In the genomic region with DNA sequence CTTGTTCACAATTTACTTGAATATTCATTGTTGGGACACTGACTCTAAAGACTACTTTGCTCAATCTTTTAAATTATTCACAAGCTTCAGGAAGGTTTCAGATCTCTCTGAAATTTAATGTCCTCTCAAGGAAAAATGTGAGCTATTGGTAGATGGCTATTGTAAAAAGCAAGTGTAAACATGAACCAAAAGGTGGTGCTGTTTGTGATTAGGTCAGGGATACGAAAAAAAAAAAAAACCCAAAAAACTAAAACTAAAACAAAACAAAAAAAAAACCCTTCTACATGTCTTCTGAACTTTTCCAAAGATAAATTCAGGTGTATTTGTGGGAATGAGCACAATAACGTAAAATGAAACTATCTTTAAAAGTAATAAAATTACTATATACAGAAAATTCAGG, we compare ENCODE assay signal across 20 cellular contexts.
"Had no signal": no experiment of that assay in that cellular context is flagged by ENCODE, and none has a peak within 500 bp of the region (broad histone marks: within the 10 kb centered on the region; RNA-seq: fewer than 3 reads in every experiment).

No MANE protein-coding gene starts in this region.

- H3K4me1 ChIP-seq: heart left ventricle, right atrium auricular region, sigmoid colon, testis, tibial nerve, upper lobe of right lung, vagina had no signal

- H3K27ac ChIP-seq: heart left ventricle, neutrophil, right atrium auricular region, sigmoid colon, skin epidermis, testis, tibial nerve, upper lobe of right lung, vagina had no signal

- H3K4me3 ChIP-seq: heart left ventricle, right atrium auricular region, sigmoid colon, skin epidermis, testis, tibial nerve, upper lobe of right lung, vagina had no signal

- H3K36me3 ChIP-seq: heart left ventricle, neutrophil, right atrium auricular region, sigmoid colon, tibial nerve, upper lobe of right lung, vagina had no signal

- H3K27me3 ChIP-seq: heart left ventricle, neutrophil, right atrium auricular region, sigmoid colon, testis, tibial nerve, upper lobe of right lung, vagina had no signal

- ATAC-seq: heart left ventricle; naive thymus-derived CD4-positive, alpha-beta T cell; stimulated activated naive B cell treated with anti-CD40 and anti-IgM and Interleukin-4, amounts not matched to agents 10 μg/mL and 1 μg/mL and 100 μg/mL, for 72 hours; stimulated activated naive CD8-positive, alpha-beta T cell treated with anti-CD3 and anti-CD28 coated beads, Interleukin-15, amount 100 ng/mL, for 72 hours; upper lobe of right lung had no signal

- DNase-seq: effector CD4-positive, alpha-beta T cell; foreskin melanocyte; heart left ventricle; hippocampal formation; kidney glomerular epithelial cell; naive thymus-derived CD4-positive, alpha-beta T cell; nephron progenitor cell; posterior cingulate gyrus; sigmoid colon; stimulated activated CD4-positive, alpha-beta T cell treated with anti-CD3 and anti-CD28 coated beads, Interleukin-2, amount 100 ng/mL, for 24 hours; stimulated activated CD4-positive, alpha-beta T cell treated with anti-CD3 and anti-CD28 coated beads, Interleukin-4, amount 100 ng/mL, for 4 hours; stimulated activated naive B cell treated with anti-CD40 and anti-IgM and Interleukin-4, amounts not matched to agents 10 μg/mL and 1 μg/mL and 100 μg/mL, for 72 hours; stimulated activated naive CD8-positive, alpha-beta T cell treated with anti-CD3 and anti-CD28 coated beads, Interleukin-15, amount 100 ng/mL, for 72 hours; testis; upper lobe of right lung had no signal

- H3K9me3 ChIP-seq: neutrophil, right atrium auricular region, sigmoid colon, testis, tibial nerve, upper lobe of right lung, vagina had no signal
